Comparison of ENCODE assay signal across 8 cellular contexts in genomic region chr7:24825931-24826661, GRCh38.
DNase-seq lines count a peak whose midpoint lies in the region; ATAC-seq and TF ChIP-seq lines count a peak whose summit lies in the region.

No MANE protein-coding gene starts in this region.

- no peak for TF ChIP-seq CTCF in OCI-LY1 (IDR thresholded peaks at IDR 0.05; ENCODE audit: low read length)

- H3K9ac ChIP-seq in OCI-LY1 (ENCODE audit: low read length) = no peak overlapping the region; the same call in 1 of the 2 replicates
- peak overlapping the region in 1 of 2 donors; percentile 43 for H3K9ac ChIP-seq in duodenal mucosa (ENCODE audit: low read depth in 1 of 2, low read length in 2 of 2)

- H3K27ac Mint-ChIP-seq in naive thymus-derived CD4-positive, alpha-beta T cell = peak overlapping the region; percentile 84 to 94 (median 88)

- H3K36me3 Mint-ChIP-seq in naive thymus-derived CD4-positive, alpha-beta T cell = peaks cover 0 to 66% (median 15%) of the 10 kb centered on the region in 5 donors

- H3K4me2 ChIP-seq in OCI-LY1 (ENCODE audit: low read length) = no peak overlapping the region

- no peaks in the 10 kb centered on the region for H3K27me3 Mint-ChIP-seq in naive thymus-derived CD4-positive, alpha-beta T cell

- H3K27me3 ChIP-seq in OCI-LY1 (ENCODE audit: insufficient read depth, low read length) (no peaks in the 10 kb centered on the region), duodenal mucosa (ENCODE audit: control insufficient read depth in 1 of 2, insufficient read depth in 2 of 2, low read length in 2 of 2) (no peaks in the 10 kb centered on the region)
- no peaks in the 10 kb centered on the region for H3K27me3 ChIP-seq in naive thymus-derived CD4-positive, alpha-beta T cell (ENCODE audit: control insufficient read depth in 2 of 2, insufficient read depth in 2 of 2, low read length in 2 of 2)

- no peak for ATAC-seq in naive thymus-derived CD4-positive, alpha-beta T cell
- no peak for ATAC-seq in GM21825 (IDR thresholded peaks at IDR 0.05; ENCODE audit: unreplicated experiment)
- no peak for ATAC-seq in HG02973 (IDR thresholded peaks at IDR 0.05; ENCODE audit: unreplicated experiment)
- ATAC-seq in GM18861 (IDR thresholded peaks at IDR 0.05; ENCODE audit: unreplicated experiment) = no peak

- H3K4me1 ChIP-seq in OCI-LY1 (ENCODE audit: insufficient read depth, low read length, severe bottlenecking) (peaks cover 78% of the 10 kb centered on the region), duodenal mucosa (ENCODE audit: control insufficient read depth in 1 of 2, insufficient read depth in 2 of 2, low read length in 2 of 2) (peaks cover 66% of the 10 kb centered on the region in 2 donors)
- peaks cover 32 to 37% of the 10 kb centered on the region in 2 donors for H3K4me1 ChIP-seq in naive thymus-derived CD4-positive, alpha-beta T cell (ENCODE audit: control insufficient read depth in 2 of 2, insufficient read depth in 2 of 2, low read length in 2 of 2)

- H3K4me1 Mint-ChIP-seq in naive thymus-derived CD4-positive, alpha-beta T cell = peaks cover 25 to 81% (median 50%) of the 10 kb centered on the region in 7 donors

- H3K9me3 Mint-ChIP-seq in naive thymus-derived CD4-positive, alpha-beta T cell = no peaks in the 10 kb centered on the region

- no peak overlapping the region for H2AFZ ChIP-seq in OCI-LY1 (ENCODE audit: low read length)

- CTCF ChIA-PET in naive thymus-derived CD4-positive, alpha-beta T cell (lab: Charles Lee) = interaction anchor here (0.6 to 2.4 kb wide), 4 partner anchors 14 to 267 kb away, joined by 3 to 8 read pairs (median 5); partner anchors contain the start of gene OSBPL3

- DNase-seq in EH (ENCODE audit: low read depth) (peak; percentile 66), NCI-H2171 treated with DMSO at 0.1 percent for 48 hours (lab: John Stamatoyannopoulos, UW) (no peak)
- no peak for DNase-seq in naive thymus-derived CD4-positive, alpha-beta T cell

- H3K9me3 ChIP-seq in OCI-LY1 (ENCODE audit: low read length) (no peaks in the 10 kb centered on the region), duodenal mucosa (ENCODE audit: control insufficient read depth in 1 of 2, low read length in 2 of 2) (no peaks in the 10 kb centered on the region)
- no peaks in the 10 kb centered on the region for H3K9me3 ChIP-seq in naive thymus-derived CD4-positive, alpha-beta T cell (ENCODE audit: control insufficient read depth in 2 of 3, low read length in 3 of 3)

- H4K20me1 ChIP-seq in OCI-LY1 (ENCODE audit: insufficient read depth, low read length) = no peaks in the 10 kb centered on the region

- H3K79me2 ChIP-seq in OCI-LY1 (ENCODE audit: insufficient read depth, low read length) = no peaks in the 10 kb centered on the region

- peak overlapping the region; percentile 14 to 78 (median 61) for H3K4me3 Mint-ChIP-seq in naive thymus-derived CD4-positive, alpha-beta T cell

- peaks cover 94% of the 10 kb centered on the region for H3K36me3 ChIP-seq in OCI-LY1 (ENCODE audit: insufficient read depth, low read length)
- peaks cover 0 to 4% of the 10 kb centered on the region in 2 donors for H3K36me3 ChIP-seq in duodenal mucosa (ENCODE audit: control insufficient read depth in 1 of 2, insufficient read depth in 2 of 2, low read length in 2 of 2)
- H3K36me3 ChIP-seq in naive thymus-derived CD4-positive, alpha-beta T cell (ENCODE audit: control insufficient read depth in 2 of 3, insufficient read depth in 3 of 3, low read length in 3 of 3) = peaks cover 0 to 13% (median 8%) of the 10 kb centered on the region in 3 experiments

- H3K27ac ChIP-seq in OCI-LY1 (ENCODE audit: low read depth, low read length, poor library complexity, severe bottlenecking) = peak overlapping the region; percentile 97
- H3K27ac ChIP-seq in duodenal mucosa (ENCODE audit: low read depth, low read length) = peak overlapping the region; percentile 60
- H3K27ac ChIP-seq in naive thymus-derived CD4-positive, alpha-beta T cell (ENCODE audit: low read depth, low read length) = peak overlapping the region; percentile 57

- POLR2A ChIA-PET in naive thymus-derived CD4-positive, alpha-beta T cell (lab: Charles Lee) = interaction anchor here (0.8 to 1.9 kb wide), 3 partner anchors 141 to 155 kb away, joined by 4 to 7 read pairs (median 4); partner anchors contain the start of gene OSBPL3

- intact Hi-C loops in naive thymus-derived CD4-positive, alpha-beta T cell (cut with micrococcal nuclease) = loop anchor here in 1 of 2 donors (10.0 kb wide), 1 partner anchor 251 kb away; the partner anchor contains the start of gene PALS2

- no peaks in the 10 kb centered on the region for H3K9me2 ChIP-seq in OCI-LY1 (ENCODE audit: low read depth, low read length)

- H3F3A ChIP-seq in OCI-LY1 (ENCODE audit: insufficient read depth, low read length) = peaks cover 10% of the 10 kb centered on the region; the same call in 1 of the 2 replicates

- H3K4me3 ChIP-seq in OCI-LY1 (ENCODE audit: low read depth, low read length, poor library complexity, severe bottlenecking) = no peak overlapping the region
- peak overlapping the region; percentile 40 to 54 for H3K4me3 ChIP-seq in duodenal mucosa (ENCODE audit: low read depth in 1 of 2, low read length in 2 of 2)
- peak overlapping the region; percentile 6 for H3K4me3 ChIP-seq in naive thymus-derived CD4-positive, alpha-beta T cell (ENCODE audit: low read length)
